In the genomic region with DNA sequence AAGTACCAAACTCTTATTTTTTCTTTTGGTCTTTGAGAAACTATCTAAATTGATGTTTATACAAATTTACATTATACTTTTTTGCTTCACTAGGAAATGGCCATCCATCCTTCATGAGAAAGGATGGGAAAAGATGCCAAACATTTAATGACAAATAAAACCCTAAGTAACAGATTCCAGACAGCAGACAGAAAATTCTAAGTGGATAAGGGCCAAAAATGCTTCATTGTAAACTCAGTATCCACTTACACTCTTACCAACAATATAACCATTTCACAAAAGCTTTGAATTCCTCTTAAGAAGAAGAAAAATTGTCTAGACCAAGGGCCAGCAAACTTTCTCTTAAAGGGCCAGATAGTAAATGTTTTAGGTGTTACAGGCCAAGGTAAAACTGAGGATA, we compare ENCODE assay signal across 19 cellular contexts.
"Had no signal": no experiment of that assay in that cellular context is flagged by ENCODE, and none has a peak within 500 bp of the region (broad histone marks: within the 10 kb centered on the region; RNA-seq: fewer than 3 reads in every experiment).

No MANE protein-coding gene starts in this region.

- H3K27ac Mint-ChIP-seq: activated naive CD4-positive, alpha-beta T cell treated with anti-CD3 and anti-CD28 coated beads, Interleukin-2, amount 10 ng/mL, durations not matched to agents 7 days and 5 days; activated T-helper 2 cell treated with anti-CD3 and anti-CD28 coated beads, Interferon-gamma antibody, Interleukin-2, Interleukin-4, amounts not matched to agents 10 μg/mL and 5 μg/mL and 100 μg/mL, durations not matched to agents 14 hours and 24 hours and 36 hours; immature natural killer cell; natural killer cell; T-helper 2 cell treated with Interferon-gamma antibody and Interleukin-4, amounts not matched to agents 5 μg/mL and 100 μg/mL, for 36 hours had no signal

- ATAC-seq: foreskin keratinocyte; left lobe of liver; mucosa of descending colon; natural killer cell; right cardiac atrium; stimulated activated naive CD8-positive, alpha-beta T cell treated with anti-CD3 and anti-CD28 coated beads, Interleukin-15, Interleukin-2, amounts not matched to agents 100 U/mL and 50 U/mL, for 24 hours; upper lobe of right lung had no signal

- H3K4me3 ChIP-seq: mucosa of descending colon, prostate gland, SJCRH30, testis, upper lobe of right lung had no signal

- H3K27ac ChIP-seq: foreskin keratinocyte, prostate gland, SJCRH30, testis, upper lobe of right lung had no signal

- H3K9me3 ChIP-seq: mucosa of descending colon, prostate gland, SJCRH30, testis, upper lobe of right lung had no signal

- H3K27me3 ChIP-seq: SJCRH30, testis, upper lobe of right lung had no signal

- H3K4me1 ChIP-seq: foreskin keratinocyte, prostate gland, SJCRH30 had no signal

- H3K36me3 ChIP-seq: prostate gland, SJCRH30, upper lobe of right lung had no signal

- H3K4me3 Mint-ChIP-seq: activated naive CD4-positive, alpha-beta T cell treated with anti-CD3 and anti-CD28 coated beads, Interleukin-2, amount 10 ng/mL, durations not matched to agents 7 days and 5 days; immature natural killer cell; natural killer cell; T-helper 2 cell treated with Interferon-gamma antibody and Interleukin-4, amounts not matched to agents 5 μg/mL and 100 μg/mL, for 36 hours had no signal

- DNase-seq: activated CD4-positive, alpha-beta T cell treated with anti-CD3 and anti-CD28 coated beads, Interleukin-2, amount 50 U/mL, for 1 hour; activated naive CD4-positive, alpha-beta T cell treated with anti-CD3 and anti-CD28 coated beads, Interleukin-2, amount 10 ng/mL, durations not matched to agents 7 days and 5 days; activated T-cell treated with anti-CD3 and anti-CD28 coated beads for 4 hours; erythroblast; foreskin keratinocyte; head of caudate nucleus; immature natural killer cell; mucosa of descending colon; natural killer cell; nucleus accumbens; right cardiac atrium; SJCRH30; stimulated activated naive CD8-positive, alpha-beta T cell treated with anti-CD3 and anti-CD28 coated beads, Interleukin-15, Interleukin-2, amounts not matched to agents 100 U/mL and 50 U/mL, for 24 hours; testis; upper lobe of right lung had no signal

- H3K9me3 Mint-ChIP-seq: activated naive CD4-positive, alpha-beta T cell treated with anti-CD3 and anti-CD28 coated beads, Interleukin-2, amount 10 ng/mL, durations not matched to agents 7 days and 5 days; activated T-helper 2 cell treated with anti-CD3 and anti-CD28 coated beads, Interferon-gamma antibody, Interleukin-2, Interleukin-4, amounts not matched to agents 10 μg/mL and 5 μg/mL and 100 μg/mL, durations not matched to agents 14 hours and 24 hours and 36 hours; immature natural killer cell; natural killer cell; T-helper 2 cell treated with Interferon-gamma antibody and Interleukin-4, amounts not matched to agents 5 μg/mL and 100 μg/mL, for 36 hours had no signal

- H3K36me3 Mint-ChIP-seq: activated naive CD4-positive, alpha-beta T cell treated with anti-CD3 and anti-CD28 coated beads, Interleukin-2, amount 10 ng/mL, durations not matched to agents 7 days and 5 days; immature natural killer cell; natural killer cell had no signal
